ENCODE assay signal across 12 cellular contexts in the genomic region with DNA sequence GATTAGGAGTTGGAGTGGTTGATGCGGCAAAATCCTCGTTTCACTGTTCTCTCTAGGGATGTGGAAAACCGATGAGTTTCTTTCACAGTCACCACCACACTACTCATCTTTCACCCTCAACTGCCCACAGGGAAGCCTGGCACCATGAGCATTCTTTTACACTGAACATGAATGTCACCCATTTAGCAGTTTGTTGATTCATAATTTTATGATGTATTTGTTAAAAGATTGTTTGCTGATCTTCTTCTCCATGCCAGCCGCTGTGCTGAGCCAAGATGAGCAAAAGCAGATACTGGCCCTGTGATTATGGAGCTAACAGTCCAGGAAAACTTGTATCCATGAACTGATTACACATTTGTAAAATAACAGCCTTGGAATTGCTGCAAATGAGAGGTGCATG. TPM values are rescaled to one million over a fixed set of nuclear protein-coding genes. Genes with fewer than 3 reads are reported as not detected.
"Had no signal": no experiment of that assay in that cellular context is flagged by ENCODE, and none has a peak within 500 bp of the region (broad histone marks: within the 10 kb centered on the region; RNA-seq: fewer than 3 reads in every experiment).

No MANE protein-coding gene starts in this region.

- DNase-seq: GM23248, GOT3, H7, HFFc6, KBM-7 had no signal

- H3K4me3 ChIP-seq: GM23248, HAP-1 had no signal

- H3K27ac Mint-ChIP-seq: HFFc6, IgD-negative memory B cell had no signal

- H2AFZ ChIP-seq: GM23248 had no signal

- ATAC-seq: HCT116, HepG2 had no signal

- H3K36me3 Mint-ChIP-seq: IgD-negative memory B cell had no signal

- H3K9ac ChIP-seq: GM23248 had no signal

- H3K4me1 ChIP-seq: HAP-1 had no signal

- H3K4me1 Mint-ChIP-seq: IgD-negative memory B cell had no signal

- H3K27ac ChIP-seq: GM23248, HL-60 had no signal

- H3K9me3 ChIP-seq: HAP-1 had no signal

- H3K9me3 Mint-ChIP-seq: HFFc6, IgD-negative memory B cell had no signal

- H3K4me3 Mint-ChIP-seq: HFFc6, IgD-negative memory B cell had no signal

- H3K36me3 ChIP-seq: HAP-1 had no signal

RNA-seq across cellular contexts. Expression of a gene that starts 3.9 kb away (rescaled TPM):
- total RNA-seq: GM23248, H4, H7, HepG2, HFFc6, HT1080 had no signal

RNA-seq across cellular contexts. Expression of a gene that starts 29.7 kb away (rescaled TPM):
- total RNA-seq: GM23248, H4, H7, HepG2, HFFc6, HT1080 had no signal

RNA-seq across cellular contexts. Expression of a gene that starts 31.8 kb away (rescaled TPM):
- total RNA-seq: GM23248, H4, H7, HepG2, HFFc6, HT1080 had no signal

RNA-seq across cellular contexts. Expression of a gene that starts 48.1 kb away (rescaled TPM):
- total RNA-seq: GM23248, H4, H7, HepG2, HFFc6, HT1080 had no signal
